Comparison of ENCODE assay signal across 8 cellular contexts in the genomic region with DNA sequence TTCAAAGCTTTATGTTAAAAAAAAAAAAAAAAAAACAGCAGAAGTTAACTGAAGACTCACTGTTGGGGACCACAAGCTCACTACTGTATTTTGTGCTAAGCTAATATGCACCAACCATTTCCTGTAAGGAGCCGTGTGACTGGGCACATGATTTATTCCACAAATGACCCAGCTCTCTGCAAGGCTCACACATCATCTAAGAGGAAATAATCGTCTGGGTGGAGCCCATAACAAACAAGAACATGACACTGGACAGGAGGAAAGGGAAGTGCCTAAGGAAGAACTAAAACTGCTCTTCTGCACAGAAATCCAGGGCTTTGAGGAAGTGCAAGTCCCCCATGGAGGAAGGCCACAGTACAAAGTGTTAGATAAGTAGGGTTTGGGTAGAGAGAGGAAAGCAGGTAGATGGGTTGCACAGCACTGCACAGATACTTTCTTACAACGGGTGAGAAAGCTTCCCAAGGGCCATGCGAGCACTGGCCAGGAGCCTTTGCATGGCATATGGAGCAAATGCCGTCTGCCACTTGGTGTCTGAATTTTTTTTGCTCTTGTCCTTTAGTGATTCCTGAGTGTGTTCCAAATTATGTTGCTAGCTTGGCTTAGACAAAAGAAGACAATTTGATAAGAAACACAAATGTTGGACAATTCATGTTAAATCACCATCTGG. TPM values are rescaled to one million over a fixed set of nuclear protein-coding genes. Genes with fewer than 3 reads are reported as not detected.
A peak's percentile ranks its signal among the peaks of the same experiment; 100 is the strongest.
DNase-seq lines count a peak whose midpoint lies in the region; ATAC-seq, FAIRE-seq and TF ChIP-seq lines count a peak whose summit lies in the region.

No MANE protein-coding gene starts in this region.

- peak overlapping the region; percentile 80 for H3K4me3 Mint-ChIP-seq in natural killer cell

- H3K4me3 ChIP-seq in epithelial cell of esophagus (ENCODE audit: low read length), result no peak overlapping the region

- H3K4me1 Mint-ChIP-seq in natural killer cell, result peaks cover 78% of the 10 kb centered on the region in 2 donors

- intact Hi-C loops in natural killer cell (cut with micrococcal nuclease), result loop anchor here (1.0 to 2.0 kb wide), 2 partner anchors 12 to 23 kb away; no protein-coding TSS in a partner anchor

- H3K36me3 Mint-ChIP-seq in natural killer cell, result no peaks in the 10 kb centered on the region

- TF ChIP-seq CTCF in epithelial cell of esophagus (IDR thresholded peaks at IDR 0.05; ENCODE audit: insufficient read depth, low read depth, low read length, missing control alignments), result no peak
- no peak for TF ChIP-seq CTCF in natural killer cell (IDR thresholded peaks at IDR 0.05)

- H3K27me3 Mint-ChIP-seq in natural killer cell (ENCODE audit: low read depth in 2 of 2), result no peaks in the 10 kb centered on the region

- ATAC-seq in HG03575 (IDR thresholded peaks at IDR 0.05; ENCODE audit: extremely low read depth, insufficient number of reproducible peaks, low FRiP score, unreplicated experiment) (peak; percentile 39), SK-N-SH treated with all-trans-retinoic acid at 6 μM for 48 hours (peak; percentile 19), natural killer cell (peak; percentile 90 to 97 (median 90)), GM19397 (IDR thresholded peaks at IDR 0.05; ENCODE audit: unreplicated experiment) (no peak)

- FAIRE-seq in GM19239 (lab: Jason Lieb, UNC), result peak; percentile 59

- H3K9me3 Mint-ChIP-seq in natural killer cell, result no peaks in the 10 kb centered on the region

- H3K27ac Mint-ChIP-seq in natural killer cell, result peak overlapping the region; percentile 91 to 93

- peak; percentile 95 for DNase-seq in CD1c-positive myeloid dendritic cell (ENCODE audit: extremely low spot score)
- no peak for DNase-seq in GM19239 (ENCODE audit: insufficient read length, low spot score)
- DNase-seq in epithelial cell of esophagus (ENCODE audit: low read depth), result peak; percentile 57
- peak; percentile 52 for DNase-seq in natural killer cell
- no peak for DNase-seq in iPS-NIHi11 (ENCODE audit: low spot score)

TF ChIP-seq in SK-N-SH treated with all-trans-retinoic acid at 6 μM for 48 hours, 23 proteins besides CTCF, POLR2A, EP300 and RAD21:
- TF ChIP-seq ARNTL (CRISPR knock-in tag; IDR thresholded peaks at IDR 0.05; ENCODE audit: borderline replicate concordance, low read depth) (no peak), ZNF565 (CRISPR knock-in tag; conservative IDR thresholded peaks at IDR 0.05; ENCODE audit: low read depth) (no peak), GLIS3 (CRISPR knock-in tag; IDR thresholded peaks at IDR 0.05) (no peak), ZNF8 (CRISPR knock-in tag; IDR thresholded peaks at IDR 0.05) (no peak), PPARA (CRISPR knock-in tag; IDR thresholded peaks at IDR 0.05; ENCODE audit: borderline replicate concordance) (no peak), BACH2 (CRISPR knock-in tag; IDR thresholded peaks at IDR 0.05; ENCODE audit: borderline replicate concordance) (no peak), TOX (CRISPR knock-in tag; IDR thresholded peaks at IDR 0.05; ENCODE audit: borderline replicate concordance) (no peak)
- TF ChIP-seq, protein P1, sequence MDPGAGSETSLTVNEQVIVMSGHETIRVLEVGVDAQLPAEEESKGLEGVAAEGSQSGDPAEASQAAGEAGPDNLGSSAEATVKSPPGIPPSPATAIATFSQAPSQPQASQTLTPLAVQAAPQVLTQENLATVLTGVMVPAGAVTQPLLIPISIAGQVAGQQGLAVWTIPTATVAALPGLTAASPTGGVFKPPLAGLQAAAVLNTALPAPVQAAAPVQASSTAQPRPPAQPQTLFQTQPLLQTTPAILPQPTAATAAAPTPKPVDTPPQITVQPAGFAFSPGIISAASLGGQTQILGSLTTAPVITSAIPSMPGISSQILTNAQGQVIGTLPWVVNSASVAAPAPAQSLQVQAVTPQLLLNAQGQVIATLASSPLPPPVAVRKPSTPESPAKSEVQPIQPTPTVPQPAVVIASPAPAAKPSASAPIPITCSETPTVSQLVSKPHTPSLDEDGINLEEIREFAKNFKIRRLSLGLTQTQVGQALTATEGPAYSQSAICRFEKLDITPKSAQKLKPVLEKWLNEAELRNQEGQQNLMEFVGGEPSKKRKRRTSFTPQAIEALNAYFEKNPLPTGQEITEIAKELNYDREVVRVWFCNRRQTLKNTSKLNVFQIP (CRISPR knock-in tag; IDR thresholded peaks at IDR 0.05; ENCODE audit: borderline replicate concordance, low read depth), result no peak

RNA-seq across cellular contexts. Expression of a gene that starts 24.5 kb away (rescaled TPM):
- 10 to 100 TPM; 76.0 to 99.8 (median 84.6) TPM for total RNA-seq in natural killer cell

RNA-seq across cellular contexts. Expression of a gene that starts 27.5 kb away (rescaled TPM):
- total RNA-seq in natural killer cell, result 100 to 1,000 TPM; 223 to 298 (median 289) TPM

Comparison
In these comparisons a context has a peak if more than half of its experiments do, and no peak if none do; other contexts are left out.
1. DNase-seq: peak in CD1c-positive myeloid dendritic cell (single experiment), epithelial cell of esophagus (single experiment) and natural killer cell (single experiment); none in GM19239 (single experiment) and iPS-NIHi11 (single experiment).